Comparison of ENCODE assay signal across 24 cellular contexts in genomic region chr18:58924473-58924872, GRCh38.
"Had no signal": no experiment of that assay in that cellular context is flagged by ENCODE, and none has a peak within 500 bp of the region (broad histone marks: within the 10 kb centered on the region; RNA-seq: fewer than 3 reads in every experiment).

No MANE protein-coding gene starts in this region.

- H3K27me3 ChIP-seq: ovary, right atrium auricular region, right lobe of liver, stomach, testis, tibial artery, uterus had no signal

- H3K4me1 ChIP-seq: right lobe of liver had no signal

- H3K9me3 ChIP-seq: mucosa of descending colon, ovary, right atrium auricular region, right lobe of liver, testis, uterus had no signal

- H3K9me3 Mint-ChIP-seq: natural killer cell treated with Interleukin-12 subunit alpha and Interleukin-12 subunit beta and Interleukin-15 and Interleukin-18, amount 100 ng/mL, for 72 hours had no signal

- H3K4me3 ChIP-seq: left ventricle myocardium inferior, mucosa of descending colon, ovary, right atrium auricular region, right lobe of liver, smooth muscle cell, stomach, testis, tibial artery, uterus had no signal

- H3K27ac Mint-ChIP-seq: naive thymus-derived CD4-positive, alpha-beta T cell; natural killer cell treated with Interleukin-12 subunit alpha and Interleukin-12 subunit beta and Interleukin-15 and Interleukin-18, amount 100 ng/mL, for 72 hours; progenitor cell of endocrine pancreas; stimulated activated naive B cell treated with anti-CD40 and anti-IgM and Interleukin-4, amounts not matched to agents 10 μg/mL and 1 μg/mL and 100 μg/mL, for 72 hours; type B pancreatic cell had no signal

- DNase-seq: hypothalamus; islet precursor cell; left ventricle myocardium inferior; midbrain; mucosa of descending colon; naive thymus-derived CD4-positive, alpha-beta T cell; ovary; right lobe of liver; stimulated activated CD4-positive, alpha-beta T cell treated with anti-CD3 and anti-CD28 coated beads, Interleukin-1b, Interleukin-23, amount 100 ng/mL, for 48 hours; stimulated activated CD4-positive, alpha-beta T cell treated with anti-CD3 and anti-CD28 coated beads, Interleukin-2, amount 100 ng/mL, for 48 hours; stimulated activated CD4-positive, alpha-beta T cell treated with anti-CD3 and anti-CD28 coated beads, Interleukin-4, amount 100 ng/mL, for 4 hours; stimulated activated CD8-positive, alpha-beta memory T cell treated with anti-CD3 and anti-CD28 coated beads, Interleukin-4, amount 100 ng/mL, for 48 hours; stimulated activated naive B cell treated with anti-CD40 and anti-IgM and Interleukin-4, amounts not matched to agents 10 μg/mL and 1 μg/mL and 100 μg/mL, for 72 hours; stimulated activated naive CD8-positive, alpha-beta T cell treated with anti-CD3 and anti-CD28 coated beads, Interleukin-15, Interleukin-2, amounts not matched to agents 100 U/mL and 50 U/mL, for 24 hours; stomach; testis; tibial artery; uterus had no signal

- H3K27me3 Mint-ChIP-seq: memory B cell; progenitor cell of endocrine pancreas; stimulated activated naive B cell treated with anti-CD40 and anti-IgM and Interleukin-4, amounts not matched to agents 10 μg/mL and 1 μg/mL and 100 μg/mL, for 72 hours; type B pancreatic cell had no signal

- H3K4me3 Mint-ChIP-seq: memory B cell; naive thymus-derived CD4-positive, alpha-beta T cell; natural killer cell treated with Interleukin-12 subunit alpha and Interleukin-12 subunit beta and Interleukin-15 and Interleukin-18, amount 100 ng/mL, for 72 hours; stimulated activated naive B cell treated with anti-CD40 and anti-IgM and Interleukin-4, amounts not matched to agents 10 μg/mL and 1 μg/mL and 100 μg/mL, for 72 hours; type B pancreatic cell had no signal

- ATAC-seq: mucosa of descending colon; naive thymus-derived CD4-positive, alpha-beta T cell; right lobe of liver; stimulated activated naive B cell treated with anti-CD40 and anti-IgM and Interleukin-4, amounts not matched to agents 10 μg/mL and 1 μg/mL and 100 μg/mL, for 72 hours; stimulated activated naive CD8-positive, alpha-beta T cell treated with anti-CD3 and anti-CD28 coated beads, Interleukin-15, Interleukin-2, amounts not matched to agents 100 U/mL and 50 U/mL, for 24 hours had no signal

- H3K27ac ChIP-seq: left ventricle myocardium inferior, ovary, right atrium auricular region, right lobe of liver, stomach, testis, uterus had no signal

- H3K36me3 ChIP-seq: ovary, right lobe of liver, uterus had no signal

- H3K4me2 ChIP-seq: smooth muscle cell had no signal
